ENCODE assay signal across 1 cellular context in genomic region chr1:200410566-200410878, GRCh38.
TF ChIP-seq lines count a peak whose summit lies in the region.

No MANE protein-coding gene starts in this region.

TF ChIP-seq in SK-N-SH, 30 proteins besides CTCF, POLR2A, EP300 and RAD21 (continued from another document):
- TF ChIP-seq USF2 (IDR thresholded peaks at IDR 0.05; ENCODE audit: borderline replicate concordance, low read depth, low read length) (no peak), USF1 (IDR thresholded peaks at IDR 0.05; ENCODE audit: borderline replicate concordance, low read depth) (no peak), TAF1 (IDR thresholded peaks at IDR 0.05; ENCODE audit: borderline replicate concordance, low read depth, low read length) (no peak), SIN3A (IDR thresholded peaks at IDR 0.05; ENCODE audit: borderline replicate concordance, low read depth, low read length) (no peak), IRF3 (IDR thresholded peaks at IDR 0.05; ENCODE audit: low read depth, low read length) (no peak), RXRA (IDR thresholded peaks at IDR 0.05; ENCODE audit: borderline replicate concordance, low read depth) (no peak), FOXM1 (IDR thresholded peaks at IDR 0.05; ENCODE audit: low read depth) (no peak)
